In genomic region chr11:109862808-109863207, GRCh38 we compare ENCODE assay signal across 24 cellular contexts.
DNase-seq lines count a peak whose midpoint lies in the region; ATAC-seq and TF ChIP-seq lines count a peak whose summit lies in the region.
"Had no signal": no experiment of that assay in that cellular context is flagged by ENCODE, and none has a peak within 500 bp of the region (broad histone marks: within the 10 kb centered on the region; RNA-seq: fewer than 3 reads in every experiment).

No MANE protein-coding gene starts in this region.

- no peak overlapping the region for H3K4me3 Mint-ChIP-seq in stimulated activated memory B cell treated with anti-CD40 and anti-IgM and Interleukin-4, amounts not matched to agents 10 μg/mL and 1 μg/mL and 100 μg/mL, for 72 hours
- no peak overlapping the region for H3K4me3 Mint-ChIP-seq in Calu3 (ENCODE audit: low read depth, unreplicated experiment)
- H3K4me3 Mint-ChIP-seq: CD4-positive, CD25-positive, alpha-beta regulatory T cell; GM23338; H9; HFFc6 had no signal

- TF ChIP-seq CTCF in Calu3 (IDR thresholded peaks at IDR 0.05; ENCODE audit: unreplicated experiment) = no peak
- no peak for TF ChIP-seq CTCF in brain microvascular endothelial cell (IDR thresholded peaks at IDR 0.05; ENCODE audit: low read depth, low read length, missing control alignments)

- peak; percentile 29 for DNase-seq in GM04504 (ENCODE audit: low read depth)
- peak; percentile 7 for DNase-seq in amniotic epithelial cell (ENCODE audit: low read depth)
- DNase-seq in left kidney (ENCODE audit: low read depth, low spot score) = peak; percentile 21
- DNase-seq in Calu3 = no peak
- DNase-seq in brain microvascular endothelial cell = no peak
- DNase-seq in NCI-H1105 treated with DMSO at 0.1 percent for 48 hours (lab: John Stamatoyannopoulos, UW) = no peak
- DNase-seq: CD4-positive, CD25-positive, alpha-beta regulatory T cell; H9; HFFc6; IMR-90; KG1; MM.1S; NCI-H1417; NCI-H1694; NCI-H2029 treated with DMSO at 0.1 percent for 48 hours; NCI-H2227 treated with DMSO at 0.1 percent for 48 hours; NCI-H510A; NCI-H69; SHP77 had no signal

- H3K36me3 ChIP-seq in brain microvascular endothelial cell (replicated peaks) = no peaks in the 10 kb centered on the region
- H3K36me3 ChIP-seq: BLaER1 had no signal

- in situ Hi-C loops in brain microvascular endothelial cell (cut with HindIII; ENCODE audit: low pct_ligation_motif_present, low sequenced_read_pairs) = no loop called here

- intact Hi-C loops in Calu3 (cut with micrococcal nuclease; ENCODE audit: unreplicated experiment) = no loop called here

- no peaks in the 10 kb centered on the region for H3K27me3 ChIP-seq in brain microvascular endothelial cell (replicated peaks)
- H3K27me3 ChIP-seq: BLaER1 had no signal

- H3K36me3 Mint-ChIP-seq in stimulated activated memory B cell treated with anti-CD40 and anti-IgM and Interleukin-4, amounts not matched to agents 10 μg/mL and 1 μg/mL and 100 μg/mL, for 72 hours = no peaks in the 10 kb centered on the region
- H3K36me3 Mint-ChIP-seq in Calu3 (ENCODE audit: insufficient read depth, unreplicated experiment) = no peaks in the 10 kb centered on the region
- H3K36me3 Mint-ChIP-seq: CD4-positive, CD25-positive, alpha-beta regulatory T cell had no signal

- H3K4me3 ChIP-seq in brain microvascular endothelial cell (ENCODE audit: low read depth, low read length) = no peak overlapping the region
- H3K4me3 ChIP-seq: BLaER1, GM23338 had no signal

- peaks cover 40% of the 10 kb centered on the region for H3K4me1 Mint-ChIP-seq in stimulated activated memory B cell treated with anti-CD40 and anti-IgM and Interleukin-4, amounts not matched to agents 10 μg/mL and 1 μg/mL and 100 μg/mL, for 72 hours
- no peaks in the 10 kb centered on the region for H3K4me1 Mint-ChIP-seq in Calu3 (ENCODE audit: low read depth, unreplicated experiment)

- no peaks in the 10 kb centered on the region for H3K27me3 Mint-ChIP-seq in stimulated activated memory B cell treated with anti-CD40 and anti-IgM and Interleukin-4, amounts not matched to agents 10 μg/mL and 1 μg/mL and 100 μg/mL, for 72 hours
- H3K27me3 Mint-ChIP-seq in Calu3 (ENCODE audit: unreplicated experiment) = no peaks in the 10 kb centered on the region

- H3K9me3 Mint-ChIP-seq in stimulated activated memory B cell treated with anti-CD40 and anti-IgM and Interleukin-4, amounts not matched to agents 10 μg/mL and 1 μg/mL and 100 μg/mL, for 72 hours = no peaks in the 10 kb centered on the region
- H3K9me3 Mint-ChIP-seq in Calu3 (ENCODE audit: low read depth, unreplicated experiment) = no peaks in the 10 kb centered on the region
- H3K9me3 Mint-ChIP-seq: GM23338, H9, HFFc6 had no signal

- BruUV-seq in Calu3 (replicated peaks; lab: Mats Ljungman, UMichigan) = no TSS peak

- no peak for ATAC-seq in stimulated activated memory B cell treated with anti-CD40 and anti-IgM and Interleukin-4, amounts not matched to agents 10 μg/mL and 1 μg/mL and 100 μg/mL, for 72 hours
- ATAC-seq: GM23338, Panc1 had no signal

- H3K27ac ChIP-seq in brain microvascular endothelial cell = no peak overlapping the region
- H3K27ac ChIP-seq: BLaER1, RWPE1 had no signal

- H3K27ac Mint-ChIP-seq in stimulated activated memory B cell treated with anti-CD40 and anti-IgM and Interleukin-4, amounts not matched to agents 10 μg/mL and 1 μg/mL and 100 μg/mL, for 72 hours = peak overlapping the region; percentile 88
- no peak overlapping the region for H3K27ac Mint-ChIP-seq in Calu3 (ENCODE audit: unreplicated experiment)
- H3K27ac Mint-ChIP-seq: CD4-positive, CD25-positive, alpha-beta regulatory T cell; GM23338; H9; HFFc6 had no signal

- CTCF ChIA-PET in Calu3 (lab: Charles Lee) = no interaction called here

Comparison
In these comparisons a context has a peak if more than half of its experiments do, and no peak if none do; other contexts are left out.
1. DNase-seq: peak in GM04504 (single experiment), amniotic epithelial cell (single experiment) and left kidney (single experiment); none in Calu3 (single experiment), brain microvascular endothelial cell (single experiment) and NCI-H1105 treated with DMSO at 0.1 percent for 48 hours (single experiment).